In the genomic region with DNA sequence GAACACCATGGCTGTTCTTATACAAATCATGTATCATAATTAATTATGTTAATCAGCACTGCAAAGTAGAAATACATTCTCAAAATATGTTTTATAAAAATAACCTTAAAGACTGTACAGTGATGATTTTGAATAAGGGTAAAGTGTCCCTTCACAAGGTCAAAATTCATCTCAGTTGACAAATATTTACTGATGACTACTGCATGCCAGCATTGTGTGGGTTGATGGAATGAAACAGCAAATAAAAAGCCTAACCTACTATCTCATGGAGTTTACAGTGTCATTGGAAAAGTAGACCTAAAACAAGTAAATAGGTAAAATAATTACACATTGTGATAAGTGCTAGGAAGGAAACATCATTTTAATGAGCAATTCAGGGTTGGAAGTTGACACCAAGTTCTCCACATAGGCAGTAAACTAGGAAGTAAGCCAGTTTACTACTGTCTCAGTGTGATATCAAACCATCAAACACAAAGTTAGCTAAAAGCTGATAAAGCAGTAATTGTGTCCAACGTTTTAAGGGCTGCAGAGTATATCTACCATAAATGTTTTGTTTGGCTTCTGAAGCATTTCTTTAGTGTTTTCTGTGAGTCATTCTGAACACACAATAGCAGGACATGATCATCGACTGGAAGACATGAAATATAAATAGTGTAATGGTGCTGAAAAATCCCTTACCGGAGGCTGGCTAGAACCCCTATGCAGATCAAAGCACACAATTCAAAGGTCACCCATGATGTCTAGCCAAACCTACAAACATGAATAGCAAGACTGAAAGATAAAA, we compare ENCODE assay signal across 1 cellular context.
TF ChIP-seq lines count a peak whose summit lies in the region.

No MANE protein-coding gene starts in this region.

TF ChIP-seq in HepG2, 621 proteins besides CTCF, POLR2A, EP300 and RAD21 (continued from another document):
- no peak for TF ChIP-seq PTBP1 (IDR thresholded peaks at IDR 0.05; ENCODE audit: low read depth, low read length, poor library complexity, severe bottlenecking)
- TF ChIP-seq, protein P1, sequence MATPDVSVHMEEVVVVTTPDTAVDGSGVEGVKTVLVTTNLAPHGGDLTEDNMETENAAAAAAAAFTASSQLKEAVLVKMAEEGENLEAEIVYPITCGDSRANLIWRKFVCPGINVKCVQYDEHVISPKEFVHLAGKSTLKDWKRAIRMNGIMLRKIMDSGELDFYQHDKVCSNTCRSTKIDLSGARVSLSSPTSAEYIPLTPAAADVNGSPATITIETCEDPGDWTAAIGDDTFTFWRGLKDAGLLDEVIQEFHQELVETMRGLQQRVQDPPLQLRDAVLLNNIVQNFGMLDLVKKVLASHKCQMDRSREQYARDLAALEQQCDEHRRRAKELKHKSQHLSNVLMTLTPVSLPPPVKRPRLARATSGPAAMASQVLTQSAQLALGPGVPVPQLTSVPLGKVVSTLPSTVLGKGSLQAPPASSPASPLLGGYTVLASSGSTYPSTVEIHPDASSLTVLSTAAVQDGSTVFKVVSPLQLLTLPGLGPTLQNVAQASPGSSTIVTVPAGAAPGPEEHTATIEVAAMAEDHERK (CRISPR knock-in tag; IDR thresholded peaks at IDR 0.05; ENCODE audit: low read depth), result no peak
- no peak for TF ChIP-seq ZNF292 (CRISPR knock-in tag; IDR thresholded peaks at IDR 0.05; ENCODE audit: borderline replicate concordance, low read depth)
- TF ChIP-seq, protein P2, sequence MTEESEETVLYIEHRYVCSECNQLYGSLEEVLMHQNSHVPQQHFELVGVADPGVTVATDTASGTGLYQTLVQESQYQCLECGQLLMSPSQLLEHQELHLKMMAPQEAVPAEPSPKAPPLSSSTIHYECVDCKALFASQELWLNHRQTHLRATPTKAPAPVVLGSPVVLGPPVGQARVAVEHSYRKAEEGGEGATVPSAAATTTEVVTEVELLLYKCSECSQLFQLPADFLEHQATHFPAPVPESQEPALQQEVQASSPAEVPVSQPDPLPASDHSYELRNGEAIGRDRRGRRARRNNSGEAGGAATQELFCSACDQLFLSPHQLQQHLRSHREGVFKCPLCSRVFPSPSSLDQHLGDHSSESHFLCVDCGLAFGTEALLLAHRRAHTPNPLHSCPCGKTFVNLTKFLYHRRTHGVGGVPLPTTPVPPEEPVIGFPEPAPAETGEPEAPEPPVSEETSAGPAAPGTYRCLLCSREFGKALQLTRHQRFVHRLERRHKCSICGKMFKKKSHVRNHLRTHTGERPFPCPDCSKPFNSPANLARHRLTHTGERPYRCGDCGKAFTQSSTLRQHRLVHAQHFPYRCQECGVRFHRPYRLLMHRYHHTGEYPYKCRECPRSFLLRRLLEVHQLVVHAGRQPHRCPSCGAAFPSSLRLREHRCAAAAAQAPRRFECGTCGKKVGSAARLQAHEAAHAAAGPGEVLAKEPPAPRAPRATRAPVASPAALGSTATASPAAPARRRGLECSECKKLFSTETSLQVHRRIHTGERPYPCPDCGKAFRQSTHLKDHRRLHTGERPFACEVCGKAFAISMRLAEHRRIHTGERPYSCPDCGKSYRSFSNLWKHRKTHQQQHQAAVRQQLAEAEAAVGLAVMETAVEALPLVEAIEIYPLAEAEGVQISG (CRISPR knock-in tag; IDR thresholded peaks at IDR 0.05), result no peak
- no peak for TF ChIP-seq NFYB (CRISPR knock-in tag; IDR thresholded peaks at IDR 0.05)
- TF ChIP-seq SNAPC2 (CRISPR knock-in tag; IDR thresholded peaks at IDR 0.05), result no peak
- TF ChIP-seq, protein P3, sequence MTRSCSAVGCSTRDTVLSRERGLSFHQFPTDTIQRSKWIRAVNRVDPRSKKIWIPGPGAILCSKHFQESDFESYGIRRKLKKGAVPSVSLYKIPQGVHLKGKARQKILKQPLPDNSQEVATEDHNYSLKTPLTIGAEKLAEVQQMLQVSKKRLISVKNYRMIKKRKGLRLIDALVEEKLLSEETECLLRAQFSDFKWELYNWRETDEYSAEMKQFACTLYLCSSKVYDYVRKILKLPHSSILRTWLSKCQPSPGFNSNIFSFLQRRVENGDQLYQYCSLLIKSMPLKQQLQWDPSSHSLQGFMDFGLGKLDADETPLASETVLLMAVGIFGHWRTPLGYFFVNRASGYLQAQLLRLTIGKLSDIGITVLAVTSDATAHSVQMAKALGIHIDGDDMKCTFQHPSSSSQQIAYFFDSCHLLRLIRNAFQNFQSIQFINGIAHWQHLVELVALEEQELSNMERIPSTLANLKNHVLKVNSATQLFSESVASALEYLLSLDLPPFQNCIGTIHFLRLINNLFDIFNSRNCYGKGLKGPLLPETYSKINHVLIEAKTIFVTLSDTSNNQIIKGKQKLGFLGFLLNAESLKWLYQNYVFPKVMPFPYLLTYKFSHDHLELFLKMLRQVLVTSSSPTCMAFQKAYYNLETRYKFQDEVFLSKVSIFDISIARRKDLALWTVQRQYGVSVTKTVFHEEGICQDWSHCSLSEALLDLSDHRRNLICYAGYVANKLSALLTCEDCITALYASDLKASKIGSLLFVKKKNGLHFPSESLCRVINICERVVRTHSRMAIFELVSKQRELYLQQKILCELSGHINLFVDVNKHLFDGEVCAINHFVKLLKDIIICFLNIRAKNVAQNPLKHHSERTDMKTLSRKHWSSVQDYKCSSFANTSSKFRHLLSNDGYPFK (CRISPR knock-in tag; IDR thresholded peaks at IDR 0.05; ENCODE audit: borderline replicate concordance), result no peak
